14 cellular contexts compared by ENCODE assay signal in the genomic region with DNA sequence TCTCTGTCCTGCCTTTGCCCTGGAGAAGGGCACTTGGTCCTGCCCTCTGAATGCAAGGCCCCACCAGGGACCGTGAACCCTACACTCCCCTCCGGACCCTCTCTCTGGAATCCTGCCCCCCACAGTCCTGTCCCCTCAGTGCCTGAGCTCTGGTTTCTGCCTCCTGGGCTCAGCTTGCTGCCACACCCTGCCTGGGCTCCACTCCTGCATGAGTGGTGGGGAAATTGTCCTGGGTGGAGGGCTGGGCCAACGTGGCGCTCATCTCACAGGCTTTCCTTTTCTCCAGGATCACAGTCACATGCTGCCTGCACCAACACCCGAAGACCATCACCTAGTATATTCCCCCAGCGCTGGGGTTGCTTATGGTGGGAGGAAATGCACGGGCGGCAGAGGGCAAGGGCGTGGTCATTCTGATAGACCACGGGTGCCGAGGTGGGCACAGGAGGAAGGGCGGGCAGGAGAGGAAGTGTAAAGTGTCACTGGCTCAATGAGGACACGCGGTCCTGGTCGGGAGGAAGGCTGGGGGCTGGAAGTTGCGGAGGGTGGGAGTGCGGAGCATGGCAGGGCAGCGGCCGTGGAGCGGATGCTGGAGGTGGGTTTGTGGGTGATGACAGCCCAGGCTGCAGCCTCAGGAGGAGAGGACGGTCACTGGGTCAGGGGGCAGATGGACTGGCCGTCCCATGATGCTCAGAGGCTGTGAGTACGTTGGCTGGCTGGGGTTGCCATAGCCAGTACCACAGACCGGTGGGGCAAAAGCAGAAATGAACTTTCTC.
"Had no signal": no experiment of that assay in that cellular context is flagged by ENCODE, and none has a peak within 500 bp of the region (broad histone marks: within the 10 kb centered on the region; RNA-seq: fewer than 3 reads in every experiment).

No MANE protein-coding gene starts in this region.

- H3K36me3 ChIP-seq: pancreas had no signal

- H3K4me1 ChIP-seq: pancreas had no signal

- DNase-seq: activated CD4-positive, alpha-beta T cell treated with anti-CD3 and anti-CD28 coated beads for 4 hours; anterior cingulate cortex; immature natural killer cell; nephron progenitor cell; small intestine; stimulated activated naive B cell treated with anti-CD40 and anti-IgM and Interleukin-4, amounts not matched to agents 10 μg/mL and 1 μg/mL and 100 μg/mL, for 72 hours; substantia nigra had no signal

- H3K4me3 ChIP-seq: dorsolateral prefrontal cortex, pancreas, SK-N-MC had no signal

- ATAC-seq: activated naive CD4-positive, alpha-beta T cell treated with anti-CD3 and anti-CD28 coated beads, Interleukin-2, amount 50 U/mL, for 72 hours; activated T-helper 17 cell treated with anti-CD3 and anti-CD28 coated beads, Interleukin-2, amount 50 U/mL, for 72 hours; esophagus mucosa; left colon; pancreas; stimulated activated naive B cell treated with anti-CD40 and anti-IgM and Interleukin-4, amounts not matched to agents 10 μg/mL and 1 μg/mL and 100 μg/mL, for 72 hours had no signal

- H3K27me3 ChIP-seq: pancreas had no signal

- H3K9me3 ChIP-seq: pancreas had no signal

- H3K27ac ChIP-seq: dorsolateral prefrontal cortex, pancreas, SK-N-MC had no signal
